In the genomic region with DNA sequence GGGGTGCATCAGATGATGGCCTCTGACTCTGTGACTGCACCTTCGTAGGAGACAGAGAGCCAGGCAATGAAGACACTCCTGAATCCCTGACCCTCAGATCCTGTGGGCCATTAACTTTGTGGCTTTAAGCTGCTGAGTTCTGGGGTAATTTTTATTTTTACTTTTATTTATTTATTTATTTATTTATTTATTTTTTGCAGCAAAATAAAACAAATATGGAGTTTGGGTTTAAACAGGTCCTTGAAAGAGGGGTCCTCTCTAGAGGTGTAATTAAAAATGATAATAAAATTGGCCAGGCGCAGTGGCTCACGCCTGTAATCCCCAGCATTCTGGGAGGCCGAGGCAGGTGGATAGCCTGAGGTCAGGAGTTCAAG, we compare ENCODE assay signal across 26 cellular contexts.
"Had no signal": no experiment of that assay in that cellular context is flagged by ENCODE, and none has a peak within 500 bp of the region (broad histone marks: within the 10 kb centered on the region; RNA-seq: fewer than 3 reads in every experiment).

No MANE protein-coding gene starts in this region.

- H3K36me3 ChIP-seq: stomach, suprapubic skin, thoracic aorta, thyroid gland, tibial artery, tibial nerve, transverse colon, upper lobe of left lung, upper lobe of right lung, uterus, vagina had no signal

- H3K27me3 ChIP-seq: testis, thyroid gland, transverse colon, upper lobe of left lung, upper lobe of right lung, uterus, vagina had no signal

- DNase-seq: stimulated activated CD4-positive, alpha-beta T cell treated with anti-CD3 and anti-CD28 coated beads, Interleukin-2, amount 100 ng/mL, for 48 hours; stimulated activated CD4-positive, alpha-beta T cell treated with anti-CD3 and anti-CD28 coated beads, Interleukin-4, amount 100 ng/mL, for 1 hour; stimulated activated CD4-positive, alpha-beta T cell treated with anti-CD3 and anti-CD28 coated beads, Interleukin-4, amount 100 ng/mL, for 24 hours; stimulated activated CD4-positive, alpha-beta T cell treated with anti-CD3 and anti-CD28 coated beads, Interleukin-4, amount 100 ng/mL, for 4 hours; stimulated activated CD8-positive, alpha-beta memory T cell treated with anti-CD3 and anti-CD28 coated beads, Interleukin-4, amount 100 ng/mL, for 48 hours; stimulated activated naive B cell treated with anti-CD40 and anti-IgM and Interleukin-4, amounts not matched to agents 10 μg/mL and 1 μg/mL and 100 μg/mL, for 72 hours; stimulated activated naive CD4-positive, alpha-beta T cell; stimulated activated naive CD4-positive, alpha-beta T cell treated with Interleukin-2 at 50 U/mL for 16 hours; stimulated activated naive CD8-positive, alpha-beta T cell treated with anti-CD3 and anti-CD28 coated beads, Interleukin-15, amount 100 ng/mL, for 72 hours; stimulated activated naive CD8-positive, alpha-beta T cell treated with anti-CD3 and anti-CD28 coated beads, Interleukin-15, Interleukin-2, amounts not matched to agents 100 U/mL and 50 U/mL, for 24 hours; stomach; substantia nigra; testis; thyroid gland; tibial artery; transverse colon; trophoblast cell; upper lobe of left lung; upper lobe of right lung; uterus had no signal

- H3K27ac ChIP-seq: stomach, suprapubic skin, testis, thoracic aorta, thyroid gland, tibial artery, tibial nerve, transverse colon, upper lobe of left lung, upper lobe of right lung, uterus, vagina had no signal

- ATAC-seq: stimulated activated effector memory CD8-positive, alpha-beta T cell treated with anti-CD3 and anti-CD28 coated beads, Interleukin-12 subunit alpha, Interleukin-12 subunit beta, amount 100 ng/mL, for 72 hours; stimulated activated memory B cell treated with anti-CD40 and anti-IgM and Interleukin-4, amounts not matched to agents 10 μg/mL and 1 μg/mL and 100 μg/mL, for 72 hours; stimulated activated naive B cell treated with anti-CD40 and anti-IgM and Interleukin-4, amounts not matched to agents 10 μg/mL and 1 μg/mL and 100 μg/mL, for 72 hours; stimulated activated naive CD8-positive, alpha-beta T cell treated with anti-CD3 and anti-CD28 coated beads, Interleukin-15, amount 100 ng/mL, for 72 hours; stimulated activated naive CD8-positive, alpha-beta T cell treated with anti-CD3 and anti-CD28 coated beads, Interleukin-15, Interleukin-2, amounts not matched to agents 100 U/mL and 50 U/mL, for 24 hours; upper lobe of right lung had no signal

- H3K4me3 ChIP-seq: stomach, suprapubic skin, testis, thoracic aorta, thyroid gland, tibial artery, tibial nerve, transverse colon, upper lobe of left lung, upper lobe of right lung, uterus, vagina had no signal

- H3K4me1 ChIP-seq: stomach, suprapubic skin, testis, thyroid gland, tibial artery, tibial nerve, transverse colon, upper lobe of left lung, upper lobe of right lung, uterus, vagina had no signal

- H3K9me3 ChIP-seq: stomach, suprapubic skin, testis, thoracic aorta, thyroid gland, tibial artery, tibial nerve, transverse colon, upper lobe of left lung, upper lobe of right lung, uterus, vagina had no signal
